ENCODE assay signal across 18 cellular contexts in the genomic region with DNA sequence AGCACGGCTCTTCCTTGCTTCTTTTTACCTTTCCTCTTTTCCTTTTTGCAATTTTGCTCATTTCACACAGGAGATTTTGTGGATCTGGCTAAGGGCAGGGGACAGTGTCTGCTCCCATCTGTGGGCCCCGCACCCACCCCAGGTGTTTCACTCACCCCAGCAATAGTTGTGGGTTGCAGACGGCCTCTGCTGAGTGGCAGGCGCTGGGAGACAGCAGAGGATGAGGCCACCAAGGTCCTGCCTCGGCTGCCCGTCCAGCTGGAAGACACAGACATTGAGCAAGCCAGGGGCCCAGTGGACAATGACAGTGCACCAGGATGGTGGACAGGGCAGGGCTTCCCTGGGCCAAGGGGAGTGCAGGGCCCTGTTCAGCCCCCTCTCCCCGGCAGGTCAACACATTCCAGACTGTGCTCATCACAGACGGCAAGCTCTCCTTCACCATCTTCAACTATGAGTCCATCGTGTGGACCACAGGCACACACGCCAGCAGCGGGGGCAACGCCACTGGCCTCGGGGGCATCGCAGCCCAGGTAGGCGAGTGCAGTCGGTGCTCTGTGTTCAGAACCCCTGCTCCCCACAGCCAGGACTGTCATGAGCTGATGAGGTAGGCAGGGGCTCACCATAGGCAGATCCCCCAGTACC. TPM values are rescaled to one million over a fixed set of nuclear protein-coding genes. Genes with fewer than 3 reads are reported as not detected.
A peak's percentile ranks its signal among the peaks of the same experiment; 100 is the strongest.
DNase-seq lines count a peak whose midpoint lies in the region; ATAC-seq and TF ChIP-seq lines count a peak whose summit lies in the region.
"Had no signal": no experiment of that assay in that cellular context is flagged by ENCODE, and none has a peak within 500 bp of the region (broad histone marks: within the 10 kb centered on the region; RNA-seq: fewer than 3 reads in every experiment).

No MANE protein-coding gene starts in this region.

- POLR2A ChIA-PET in activated CD8-positive, alpha-beta T cell treated with anti-CD3 and anti-CD28 coated beads, Interleukin-2, amount 10 ng/mL, durations not matched to agents 7 days and 5 days (lab: Charles Lee) = no interaction called here
- POLR2A ChIA-PET in activated CD8-positive, alpha-beta T cell treated with anti-CD3 and anti-CD28 coated beads for 36 hours (lab: Charles Lee) = no interaction called here

- no peaks in the 10 kb centered on the region; the same call in 1 of the 2 replicates for H3K9me3 ChIP-seq in SJSA1 (replicated peaks)
- H3K9me3 ChIP-seq: BLaER1 had no signal

- no peaks in the 10 kb centered on the region for H3K36me3 Mint-ChIP-seq in activated CD8-positive, alpha-beta T cell treated with anti-CD3 and anti-CD28 coated beads, Interleukin-2, amount 10 ng/mL, durations not matched to agents 7 days and 5 days (ENCODE audit: low read depth)
- H3K36me3 Mint-ChIP-seq in activated CD8-positive, alpha-beta T cell treated with anti-CD3 and anti-CD28 coated beads for 36 hours (ENCODE audit: low read depth) = no peaks in the 10 kb centered on the region
- no peaks in the 10 kb centered on the region for H3K36me3 Mint-ChIP-seq in nephron progenitor cell (ENCODE audit: low read depth)

- peak overlapping the region; percentile 10; the same call in 1 of the 2 replicates for H3K27ac ChIP-seq in SJSA1
- H3K27ac ChIP-seq: BLaER1, HL-60 had no signal

- H3K4me3 ChIP-seq in SJSA1 = no peak overlapping the region
- H3K4me3 ChIP-seq: BLaER1, K562 had no signal

- DNase-seq in activated CD8-positive, alpha-beta T cell treated with anti-CD3 and anti-CD28 coated beads, Interleukin-2, amount 10 ng/mL, durations not matched to agents 7 days and 5 days = peak; percentile 11
- DNase-seq in activated CD8-positive, alpha-beta T cell treated with anti-CD3 and anti-CD28 coated beads for 36 hours = no peak
- DNase-seq in SJSA1 (ENCODE audit: low read depth in 1 of 2, low spot score in 2 of 2) = no peak
- DNase-seq in left lobe of liver (ENCODE audit: low spot score) = peak; percentile 40
- DNase-seq in posterior vena cava (ENCODE audit: low spot score) = peak; percentile 63
- no peak for DNase-seq in nephron progenitor cell
- no peak for DNase-seq in activated T-cell treated with anti-CD3 and anti-CD28 coated beads for 4 hours
- DNase-seq: HFFc6, MV-4-11, NCI-H1417, NCI-H187 treated with DMSO at 0.1 percent for 48 hours, NCI-H446, NCI-H69, SHP77 had no signal

- TF ChIP-seq CTCF in activated CD8-positive, alpha-beta T cell treated with anti-CD3 and anti-CD28 coated beads for 36 hours (IDR thresholded peaks at IDR 0.05) = no peak
- no peak for TF ChIP-seq CTCF in nephron progenitor cell (IDR thresholded peaks at IDR 0.05)

- H3K36me3 ChIP-seq in SJSA1 = peaks cover 43% of the 10 kb centered on the region
- H3K36me3 ChIP-seq: BLaER1 had no signal

- H3K4me1 Mint-ChIP-seq in activated CD8-positive, alpha-beta T cell treated with anti-CD3 and anti-CD28 coated beads, Interleukin-2, amount 10 ng/mL, durations not matched to agents 7 days and 5 days (ENCODE audit: low read depth) = peaks cover 13% of the 10 kb centered on the region
- peaks cover 9% of the 10 kb centered on the region for H3K4me1 Mint-ChIP-seq in activated CD8-positive, alpha-beta T cell treated with anti-CD3 and anti-CD28 coated beads for 36 hours (ENCODE audit: low read depth)
- peaks cover 10% of the 10 kb centered on the region for H3K4me1 Mint-ChIP-seq in nephron progenitor cell

- CTCF ChIA-PET in activated CD8-positive, alpha-beta T cell treated with anti-CD3 and anti-CD28 coated beads, Interleukin-2, amount 10 ng/mL, durations not matched to agents 7 days and 5 days (lab: Charles Lee) = no interaction called here
- CTCF ChIA-PET in activated CD8-positive, alpha-beta T cell treated with anti-CD3 and anti-CD28 coated beads for 36 hours (lab: Charles Lee) = no interaction called here

- intact Hi-C loops in activated CD8-positive, alpha-beta T cell treated with anti-CD3 and anti-CD28 coated beads for 36 hours (cut with micrococcal nuclease) = no loop called here
- intact Hi-C loops in posterior vena cava (cut with DNase I) = no loop called here

- no peak overlapping the region for H3K4me3 Mint-ChIP-seq in activated CD8-positive, alpha-beta T cell treated with anti-CD3 and anti-CD28 coated beads, Interleukin-2, amount 10 ng/mL, durations not matched to agents 7 days and 5 days
- H3K4me3 Mint-ChIP-seq in activated CD8-positive, alpha-beta T cell treated with anti-CD3 and anti-CD28 coated beads for 36 hours = no peak overlapping the region
- no peak overlapping the region for H3K4me3 Mint-ChIP-seq in nephron progenitor cell
- H3K4me3 Mint-ChIP-seq: HFFc6 had no signal

- ATAC-seq in activated CD8-positive, alpha-beta T cell treated with anti-CD3 and anti-CD28 coated beads, Interleukin-2, amount 10 ng/mL, durations not matched to agents 7 days and 5 days = no peak
- ATAC-seq in activated CD8-positive, alpha-beta T cell treated with anti-CD3 and anti-CD28 coated beads for 36 hours = no peak
- no peak for ATAC-seq in left lobe of liver
- no peak for ATAC-seq in HG03159 (IDR thresholded peaks at IDR 0.05; ENCODE audit: unreplicated experiment)
- ATAC-seq: K562 had no signal

- peaks cover 42% of the 10 kb centered on the region for H3K4me1 ChIP-seq in SJSA1 (replicated peaks)

- H3K27ac Mint-ChIP-seq in activated CD8-positive, alpha-beta T cell treated with anti-CD3 and anti-CD28 coated beads, Interleukin-2, amount 10 ng/mL, durations not matched to agents 7 days and 5 days = no peak overlapping the region
- no peak overlapping the region for H3K27ac Mint-ChIP-seq in activated CD8-positive, alpha-beta T cell treated with anti-CD3 and anti-CD28 coated beads for 36 hours
- no peak overlapping the region for H3K27ac Mint-ChIP-seq in nephron progenitor cell
- H3K27ac Mint-ChIP-seq: HFFc6 had no signal

- no peaks in the 10 kb centered on the region for H3K27me3 Mint-ChIP-seq in activated CD8-positive, alpha-beta T cell treated with anti-CD3 and anti-CD28 coated beads, Interleukin-2, amount 10 ng/mL, durations not matched to agents 7 days and 5 days (ENCODE audit: low read depth)
- no peaks in the 10 kb centered on the region for H3K27me3 Mint-ChIP-seq in activated CD8-positive, alpha-beta T cell treated with anti-CD3 and anti-CD28 coated beads for 36 hours
- H3K27me3 Mint-ChIP-seq in nephron progenitor cell (ENCODE audit: low read depth, poor library complexity) = peaks cover 80% of the 10 kb centered on the region

- H3K9me3 Mint-ChIP-seq in activated CD8-positive, alpha-beta T cell treated with anti-CD3 and anti-CD28 coated beads, Interleukin-2, amount 10 ng/mL, durations not matched to agents 7 days and 5 days (ENCODE audit: insufficient read depth) = no peaks in the 10 kb centered on the region
- H3K9me3 Mint-ChIP-seq in activated CD8-positive, alpha-beta T cell treated with anti-CD3 and anti-CD28 coated beads for 36 hours = no peaks in the 10 kb centered on the region
- H3K9me3 Mint-ChIP-seq in nephron progenitor cell = peaks cover 4% of the 10 kb centered on the region

- no peaks in the 10 kb centered on the region for H3K27me3 ChIP-seq in SJSA1 (replicated peaks)

RNA-seq across cellular contexts. Expression of a gene that starts 35.0 kb away (rescaled TPM):
- total RNA-seq in activated CD8-positive, alpha-beta T cell treated with anti-CD3 and anti-CD28 coated beads, Interleukin-2, amount 10 ng/mL, durations not matched to agents 7 days and 5 days = 1 to 10 TPM; 3.4 to 3.5 TPM
- 1 to 10 TPM; 1.4 to 1.8 TPM for total RNA-seq in activated CD8-positive, alpha-beta T cell treated with anti-CD3 and anti-CD28 coated beads for 36 hours
- 18.3 and 24.9 TPM in 2 replicates for total RNA-seq in SJSA1 (2014; rRNA removed; shearing (Covaris generic))
- total RNA-seq in left lobe of liver (34.9 TPM), posterior vena cava (10 to 100 TPM; 39.7 to 62.7 TPM)

Comparison
In these comparisons a context has a peak if more than half of its experiments do, and no peak if none do; other contexts are left out.
1. DNase-seq: peak in activated CD8-positive, alpha-beta T cell treated with anti-CD3 and anti-CD28 coated beads, Interleukin-2, amount 10 ng/mL, durations not matched to agents 7 days and 5 days (single experiment), left lobe of liver (single experiment) and posterior vena cava (single experiment); none in activated CD8-positive, alpha-beta T cell treated with anti-CD3 and anti-CD28 coated beads for 36 hours (single experiment), SJSA1 (0 of 2), nephron progenitor cell (single experiment) and activated T-cell treated with anti-CD3 and anti-CD28 coated beads for 4 hours (single experiment).